ENCODE assay signal across 8 cellular contexts in genomic region chr1:6041432-6042062, GRCh38. TPM values are rescaled to one million over a fixed set of nuclear protein-coding genes. Genes with fewer than 3 reads are reported as not detected.
DNase-seq lines count a peak whose midpoint lies in the region; ATAC-seq, FAIRE-seq and TF ChIP-seq lines count a peak whose summit lies in the region.

No MANE protein-coding gene starts in this region.

- FAIRE-seq in bronchial epithelial cell (lab: Jason Lieb, UNC): no peak

- no peaks in the 10 kb centered on the region for H3K4me1 Mint-ChIP-seq in mesothelial cell of epicardium

- H3K9me3 Mint-ChIP-seq in mesothelial cell of epicardium: no peaks in the 10 kb centered on the region

- no peaks in the 10 kb centered on the region for H3K36me3 Mint-ChIP-seq in mesothelial cell of epicardium

- H3K36me3 ChIP-seq in MG63: no peaks in the 10 kb centered on the region
- no peaks in the 10 kb centered on the region for H3K36me3 ChIP-seq in bronchial epithelial cell (ENCODE audit: control insufficient read depth, insufficient read depth, low read length)

- in situ Hi-C loops in G401 (cut with HindIII; ENCODE audit: low sequenced_read_pairs): no loop called here

- ATAC-seq in GM18858 (IDR thresholded peaks at IDR 0.05; ENCODE audit: unreplicated experiment) (no peak), HG02885 (IDR thresholded peaks at IDR 0.05; ENCODE audit: poor library complexity, unreplicated experiment) (no peak)

- H3K27me3 ChIP-seq in MG63 (no peaks in the 10 kb centered on the region), bronchial epithelial cell (ENCODE audit: control insufficient read depth, insufficient read depth, low read length) (peaks cover 7% of the 10 kb centered on the region)

- H3K27me3 Mint-ChIP-seq in mesothelial cell of epicardium (ENCODE audit: low read depth): peaks cover 45% of the 10 kb centered on the region

- no peak overlapping the region for H3K4me3 Mint-ChIP-seq in mesothelial cell of epicardium

- H3K9me3 ChIP-seq in MG63: no peaks in the 10 kb centered on the region

- no peak overlapping the region for H3K4me3 ChIP-seq in MG63
- no peak overlapping the region for H3K4me3 ChIP-seq in bronchial epithelial cell (ENCODE audit: low read depth, low read length)

- H3K27ac Mint-ChIP-seq in mesothelial cell of epicardium: no peak overlapping the region

- TF ChIP-seq CTCF in bronchial epithelial cell (IDR thresholded peaks at IDR 0.05; ENCODE audit: insufficient read depth, low read length, severe bottlenecking): peak; percentile 82
- peak; percentile 41 for TF ChIP-seq CTCF in mesothelial cell of epicardium (IDR thresholded peaks at IDR 0.05; ENCODE audit: unreplicated experiment)

- DNase-seq in G401 (ENCODE audit: low spot score) (peak; percentile 20), MG63 (peak; percentile 38), bronchial epithelial cell (ENCODE audit: low read depth) (no peak), mesothelial cell of epicardium (ENCODE audit: low spot score in 2 of 2, unreplicated experiment in 2 of 2) (no peak), SHP77 treated with DMSO at 0.1 percent for 48 hours (lab: John Stamatoyannopoulos, UW) (no peak), putamen (ENCODE audit: low spot score) (no peak)

RNA-seq across cellular contexts. Expression of gene KCNAB2, which starts 4.1 kb away (rescaled TPM):
- total RNA-seq in G401 (2014; rRNA removed; shearing (Covaris generic)): 0.71 and 1.8 TPM in 2 replicates
- 0.47 and 6.2 TPM in 2 replicates for total RNA-seq in MG63 (2014; rRNA removed; shearing (Covaris generic); ENCODE audit: low replicate concordance)
- total RNA-seq in bronchial epithelial cell (1.3 and 1.8 TPM in 2 replicates), mesothelial cell of epicardium (10.7 to 12.7 TPM (median 10.8 TPM) in 3 replicates)

RNA-seq across cellular contexts. Expression of gene NPHP4, which starts 49.3 kb away (rescaled TPM):
- total RNA-seq in G401 (2014; rRNA removed; shearing (Covaris generic)): 7.6 and 9.8 TPM in 2 replicates
- 9.6 and 10.7 TPM in 2 replicates for total RNA-seq in MG63 (2014; rRNA removed; shearing (Covaris generic); ENCODE audit: low replicate concordance)
- 3.2 and 6.8 TPM in 2 replicates for total RNA-seq in bronchial epithelial cell
- 15.6 to 16.4 TPM (median 16.4 TPM) in 3 replicates for total RNA-seq in mesothelial cell of epicardium

Comparison
In these comparisons a context has a peak if more than half of its experiments do, and no peak if none do; other contexts are left out.
1. DNase-seq: peak in G401 (single experiment) and MG63 (single experiment); none in bronchial epithelial cell (single experiment), mesothelial cell of epicardium (0 of 2), SHP77 treated with DMSO at 0.1 percent for 48 hours (single experiment) and putamen (single experiment).